In genomic region chr4:64516176-64516575, GRCh38 we compare ENCODE assay signal across 3 cellular contexts.
TF ChIP-seq lines count a peak whose summit lies in the region.

No MANE protein-coding gene starts in this region.

TF ChIP-seq in A549, 52 proteins besides CTCF, POLR2A, EP300 and RAD21:
- TF ChIP-seq MAFK (IDR thresholded peaks at IDR 0.05; ENCODE audit: partially characterized antibody) (peak; percentile 62), NFE2L2 (conservative IDR thresholded peaks at IDR 0.05; ENCODE audit: low read length) (peak; percentile 58), JUNB (IDR thresholded peaks at IDR 0.05) (no peak)
TF ChIP-seq in A549: peak in this region for 2.

TF ChIP-seq in IMR-90, 13 proteins besides CTCF, POLR2A, EP300 and RAD21:
- peak; percentile 55 for TF ChIP-seq MAFK (IDR thresholded peaks at IDR 0.05; ENCODE audit: low read depth, low read length)
- TF ChIP-seq CHD1 (IDR thresholded peaks at IDR 0.05; ENCODE audit: low read depth, low read length), result no peak
- no peak for TF ChIP-seq MXI1 (IDR thresholded peaks at IDR 0.05; ENCODE audit: borderline replicate concordance, low read depth, low read length)
- no peak for TF ChIP-seq ELK1 (IDR thresholded peaks at IDR 0.05; ENCODE audit: borderline replicate concordance, low read depth, low read length)
- no peak for TF ChIP-seq FOS (IDR thresholded peaks at IDR 0.05; ENCODE audit: low read depth, low read length)
- peak; percentile 83 for TF ChIP-seq NFE2L2 (IDR thresholded peaks at IDR 0.05; ENCODE audit: low read depth, low read length)
- TF ChIP-seq RFX5 (IDR thresholded peaks at IDR 0.05; ENCODE audit: low read depth, low read length), result no peak

TF ChIP-seq in H1, 55 proteins besides CTCF, POLR2A, EP300 and RAD21:
- TF ChIP-seq BACH1 (IDR thresholded peaks at IDR 0.05; ENCODE audit: low read length) (0 out of 2 replicates have a peak, but pooled peaks have one; percentile 10), ASH2L (IDR thresholded peaks at IDR 0.05; ENCODE audit: low read length) (no peak), CHD2 (IDR thresholded peaks at IDR 0.05; ENCODE audit: low read length) (no peak), SP4 (IDR thresholded peaks at IDR 0.05; ENCODE audit: low read length) (no peak)
